19 cellular contexts compared by ENCODE assay signal in genomic region chr1:170714938-170715337, GRCh38. TPM values are rescaled to one million over a fixed set of nuclear protein-coding genes. Genes with fewer than 3 reads are reported as not detected.
"Had no signal": no experiment of that assay in that cellular context is flagged by ENCODE, and none has a peak within 500 bp of the region (broad histone marks: within the 10 kb centered on the region; RNA-seq: fewer than 3 reads in every experiment).

No MANE protein-coding gene starts in this region.

- H3K27me3 ChIP-seq: heart right ventricle, right atrium auricular region, sigmoid colon, suprapubic skin, thyroid gland had no signal

- H3K27ac ChIP-seq: heart right ventricle, right atrium auricular region, sigmoid colon, suprapubic skin, thyroid gland had no signal

- H3K36me3 ChIP-seq: right atrium auricular region, sigmoid colon, thyroid gland had no signal

- ATAC-seq: heart right ventricle; stimulated activated effector memory CD8-positive, alpha-beta T cell treated with anti-CD3 and anti-CD28 coated beads, Interleukin-12 subunit alpha, Interleukin-12 subunit beta, amount 100 ng/mL, for 72 hours; stimulated activated naive CD8-positive, alpha-beta T cell treated with anti-CD3 and anti-CD28 coated beads, Interleukin-15, Interleukin-2, amounts not matched to agents 100 U/mL and 50 U/mL, for 24 hours had no signal

- H3K4me1 Mint-ChIP-seq: naive B cell; stimulated activated effector memory CD8-positive, alpha-beta T cell treated with anti-CD3 and anti-CD28 coated beads, Interleukin-12 subunit alpha, Interleukin-12 subunit beta, amount 100 ng/mL, for 72 hours had no signal

- H3K4me1 ChIP-seq: right atrium auricular region, sigmoid colon, suprapubic skin, thyroid gland had no signal

- DNase-seq: dermis blood vessel endothelial cell; erythroblast; heart right ventricle; hypothalamus; kidney glomerular epithelial cell; mesendoderm; naive B cell; nephron progenitor cell; posterior cingulate gyrus; sigmoid colon; stimulated activated CD4-positive, alpha-beta T cell treated with anti-CD3 and anti-CD28 coated beads, Interleukin-12 subunit alpha, Interleukin-12 subunit beta, amount 100 ng/mL, for 4 hours; stimulated activated naive CD8-positive, alpha-beta T cell treated with anti-CD3 and anti-CD28 coated beads, Interleukin-15, Interleukin-2, amounts not matched to agents 100 U/mL and 50 U/mL, for 24 hours; thyroid gland had no signal

- H3K9me3 Mint-ChIP-seq: stimulated activated effector memory CD8-positive, alpha-beta T cell treated with anti-CD3 and anti-CD28 coated beads, Interleukin-12 subunit alpha, Interleukin-12 subunit beta, amount 100 ng/mL, for 72 hours; type B pancreatic cell had no signal

- H3K27ac Mint-ChIP-seq: naive B cell; nephron progenitor cell; stimulated activated effector memory CD8-positive, alpha-beta T cell treated with anti-CD3 and anti-CD28 coated beads, Interleukin-12 subunit alpha, Interleukin-12 subunit beta, amount 100 ng/mL, for 72 hours; type B pancreatic cell had no signal

- H3K4me3 ChIP-seq: heart right ventricle, right atrium auricular region, sigmoid colon, skin epidermis, suprapubic skin, thyroid gland had no signal

- H3K9me3 ChIP-seq: right atrium auricular region, sigmoid colon, suprapubic skin, thyroid gland had no signal

- H3K36me3 Mint-ChIP-seq: naive B cell; stimulated activated effector memory CD8-positive, alpha-beta T cell treated with anti-CD3 and anti-CD28 coated beads, Interleukin-12 subunit alpha, Interleukin-12 subunit beta, amount 100 ng/mL, for 72 hours had no signal

- H3K4me3 Mint-ChIP-seq: naive B cell; nephron progenitor cell; stimulated activated effector memory CD8-positive, alpha-beta T cell treated with anti-CD3 and anti-CD28 coated beads, Interleukin-12 subunit alpha, Interleukin-12 subunit beta, amount 100 ng/mL, for 72 hours; type B pancreatic cell had no signal

RNA-seq across cellular contexts. Expression of gene PRRX1, which starts 51.0 kb away (rescaled TPM):
- total RNA-seq: endothelial cell of umbilical vein had no signal
